ENCODE assay signal across 8 cellular contexts in genomic region chr18:32072321-32072720, GRCh38. TPM values are rescaled to one million over a fixed set of nuclear protein-coding genes. Genes with fewer than 3 reads are reported as not detected.
DNase-seq lines count a peak whose midpoint lies in the region; ATAC-seq, FAIRE-seq and TF ChIP-seq lines count a peak whose summit lies in the region.

No MANE protein-coding gene starts in this region.

- intact Hi-C loops in tibial artery (cut with DNase I; ENCODE audit: low total_unique reads), result no loop called here

- H3K4me1 ChIP-seq in SK-N-SH (ENCODE audit: control insufficient read depth in 1 of 2, insufficient read depth in 2 of 2, low read depth in 1 of 2, low read length in 1 of 2), result no peaks in the 10 kb centered on the region
- no peaks in the 10 kb centered on the region for H3K4me1 ChIP-seq in tibial artery

- no peak for FAIRE-seq in bronchial epithelial cell (lab: Jason Lieb, UNC)

- TF ChIP-seq CTCF in SK-N-SH (IDR thresholded peaks at IDR 0.05) (peak; percentile 43), bronchial epithelial cell (IDR thresholded peaks at IDR 0.05; ENCODE audit: insufficient read depth, low read length, severe bottlenecking) (peak; percentile 29), nephron progenitor cell (IDR thresholded peaks at IDR 0.05) (peak; percentile 22), tibial artery (IDR thresholded peaks at IDR 0.05) (peak in 1 of 2 experiments; percentile 20)

- no peaks in the 10 kb centered on the region for H3K9me2 ChIP-seq in SK-N-SH

- H3K27ac Mint-ChIP-seq in nephron progenitor cell, result no peak overlapping the region

- no peak for ATAC-seq in SK-N-SH treated with all-trans-retinoic acid at 6 μM for 48 hours

- H3K9ac ChIP-seq in SK-N-SH, result no peak overlapping the region

- H2AFZ ChIP-seq in SK-N-SH (ENCODE audit: low read depth), result no peak overlapping the region

- H3K9me3 ChIP-seq in SK-N-SH, result no peaks in the 10 kb centered on the region
- H3K9me3 ChIP-seq in tibial artery, result no peaks in the 10 kb centered on the region

- CTCF ChIA-PET in SK-N-SH (lab: Yijun Ruan, JAX), result interaction anchor here (0.6 to 1.5 kb wide), 14 partner anchors 10 to 350 kb away, joined by 3 to 7 read pairs (median 3); no protein-coding TSS in a partner anchor

- peak; percentile 30 for TF ChIP-seq RAD21 in SK-N-SH (IDR thresholded peaks at IDR 0.05; ENCODE audit: low read length)

- no peaks in the 10 kb centered on the region for H3K4me1 Mint-ChIP-seq in nephron progenitor cell

- no peaks in the 10 kb centered on the region for H3K79me2 ChIP-seq in SK-N-SH (ENCODE audit: insufficient read depth)

- no peak overlapping the region for H3K27ac ChIP-seq in SK-N-SH (ENCODE audit: low read depth in 2 of 2, low read length in 1 of 2)
- H3K27ac ChIP-seq in tibial artery, result no peak overlapping the region

- no peak for DNase-seq in SK-N-SH
- DNase-seq in HPDE6-E6E7 (ENCODE audit: extremely low spot score), result peak; percentile 32
- peak; percentile 28 for DNase-seq in bronchial epithelial cell (ENCODE audit: low read depth)
- no peak for DNase-seq in nephron progenitor cell
- no peak for DNase-seq in NCI-H187 treated with DMSO at 0.1 percent for 48 hours (lab: John Stamatoyannopoulos, UW)
- no peak for DNase-seq in AG08396 (ENCODE audit: low spot score)
- DNase-seq in tibial artery, result no peak

- H3K27me3 ChIP-seq in SK-N-SH (ENCODE audit: insufficient read depth) (no peaks in the 10 kb centered on the region), bronchial epithelial cell (ENCODE audit: control insufficient read depth, insufficient read depth, low read length) (no peaks in the 10 kb centered on the region), tibial artery (no peaks in the 10 kb centered on the region)

- no peaks in the 10 kb centered on the region for H3F3A ChIP-seq in SK-N-SH (replicated peaks; ENCODE audit: insufficient read depth)

- WGBS in SK-N-SH (ENCODE audit: low lambda C conversion rate), result 27% methylated on average over 4 of the region's 4 CpGs

- no peak overlapping the region for H3K4me3 ChIP-seq in SK-N-SH (ENCODE audit: low read depth in 2 of 2, low read length in 1 of 2)
- no peak overlapping the region for H3K4me3 ChIP-seq in bronchial epithelial cell (ENCODE audit: low read depth, low read length)
- no peak overlapping the region for H3K4me3 ChIP-seq in tibial artery

- H3K4me2 ChIP-seq in SK-N-SH, result no peak overlapping the region

- peaks cover 3% of the 10 kb centered on the region for H3K27me3 Mint-ChIP-seq in nephron progenitor cell (ENCODE audit: low read depth, poor library complexity)

- no peaks in the 10 kb centered on the region for H3K36me3 ChIP-seq in SK-N-SH (replicated peaks in 1 of 2; ENCODE audit: control insufficient read depth in 1 of 2, insufficient read depth in 2 of 2, low read length in 1 of 2)
- H3K36me3 ChIP-seq in bronchial epithelial cell (ENCODE audit: control insufficient read depth, insufficient read depth, low read length), result no peaks in the 10 kb centered on the region
- no peaks in the 10 kb centered on the region for H3K36me3 ChIP-seq in tibial artery

- no peaks in the 10 kb centered on the region for H3K36me3 Mint-ChIP-seq in nephron progenitor cell (ENCODE audit: low read depth)

- no peak for TF ChIP-seq EP300 in SK-N-SH (IDR thresholded peaks at IDR 0.05; ENCODE audit: borderline replicate concordance in 1 of 2, low read depth in 1 of 2, low read length in 1 of 2)

- no peaks in the 10 kb centered on the region for H3K9me3 Mint-ChIP-seq in nephron progenitor cell

- no peaks in the 10 kb centered on the region for H4K20me1 ChIP-seq in SK-N-SH (ENCODE audit: insufficient read depth)

- no peak overlapping the region for H3K4me3 Mint-ChIP-seq in nephron progenitor cell

- POLR2A ChIA-PET in SK-N-SH (lab: Yijun Ruan, JAX), result no interaction called here

TF ChIP-seq in SK-N-SH, 30 proteins besides CTCF, POLR2A, EP300 and RAD21 (continues in another document):
- no peak for TF ChIP-seq TAF1 (IDR thresholded peaks at IDR 0.05; ENCODE audit: borderline replicate concordance, low read depth, low read length)
- TF ChIP-seq NFIC (IDR thresholded peaks at IDR 0.05; ENCODE audit: borderline replicate concordance), result no peak
- no peak for TF ChIP-seq MAX (IDR thresholded peaks at IDR 0.05; ENCODE audit: low read depth)
- no peak for TF ChIP-seq FOXM1 (IDR thresholded peaks at IDR 0.05; ENCODE audit: low read depth)
- TF ChIP-seq CHD2 (IDR thresholded peaks at IDR 0.05; ENCODE audit: low read length, partially characterized antibody), result no peak
- no peak for TF ChIP-seq GABPA (IDR thresholded peaks at IDR 0.05; ENCODE audit: low read depth)
- no peak for TF ChIP-seq TCF12 (IDR thresholded peaks at IDR 0.05)
- no peak for TF ChIP-seq YY1 (IDR thresholded peaks at IDR 0.05; ENCODE audit: low read depth)
- TF ChIP-seq JUND (IDR thresholded peaks at IDR 0.05), result no peak

TF ChIP-seq in SK-N-SH treated with all-trans-retinoic acid at 6 μM for 48 hours, 23 proteins besides CTCF, POLR2A, EP300 and RAD21 (continues in another document):
- TF ChIP-seq TCF4 (CRISPR knock-in tag; IDR thresholded peaks at IDR 0.05; ENCODE audit: borderline replicate concordance) (no peak), ZNF70 (CRISPR knock-in tag; IDR thresholded peaks at IDR 0.05) (no peak), ZNF565 (CRISPR knock-in tag; conservative IDR thresholded peaks at IDR 0.05; ENCODE audit: low read depth) (no peak), ZFP3 (CRISPR knock-in tag; IDR thresholded peaks at IDR 0.05) (no peak), PATZ1 (CRISPR knock-in tag; IDR thresholded peaks at IDR 0.05; ENCODE audit: borderline replicate concordance) (no peak), TSHZ2 (CRISPR knock-in tag; IDR thresholded peaks at IDR 0.05) (no peak), ZNF8 (CRISPR knock-in tag; IDR thresholded peaks at IDR 0.05) (no peak), ESRRG (CRISPR knock-in tag; IDR thresholded peaks at IDR 0.05) (no peak), OSR1 (CRISPR knock-in tag; IDR thresholded peaks at IDR 0.05) (no peak), CREB5 (CRISPR knock-in tag; IDR thresholded peaks at IDR 0.05; ENCODE audit: low read depth) (no peak), ISL1 (CRISPR knock-in tag; IDR thresholded peaks at IDR 0.05) (no peak), ARNTL (CRISPR knock-in tag; IDR thresholded peaks at IDR 0.05; ENCODE audit: borderline replicate concordance, low read depth) (no peak), CSDC2 (CRISPR knock-in tag; IDR thresholded peaks at IDR 0.05) (no peak)

RNA-seq across cellular contexts. Expression of gene RNF138, which starts 19.4 kb away (rescaled TPM):
- 17.6 and 22.3 TPM in 2 replicates for polyA plus RNA-seq in SK-N-SH (2012; rRNA removed)
- 18.5 and 20.9 TPM in 2 replicates for polyA plus RNA-seq in SK-N-SH (2012; cell fraction: cytosol; rRNA removed)
- polyA plus RNA-seq in SK-N-SH (2012; cell fraction: nucleus; rRNA removed), result 13.2 and 14.4 TPM in 2 replicates
- total RNA-seq in bronchial epithelial cell, result 18.2 and 19.6 TPM in 2 replicates

RNA-seq across cellular contexts. Expression of gene RNF125, which starts 53.7 kb away (rescaled TPM):
- 0.05 and 0.06 TPM in 2 replicates for polyA plus RNA-seq in SK-N-SH (2012; rRNA removed)
- polyA plus RNA-seq in SK-N-SH (2012; cell fraction: cytosol; rRNA removed), result 0.01 and 0.04 TPM in 2 replicates
- polyA plus RNA-seq in SK-N-SH (2012; cell fraction: nucleus; rRNA removed), result 0.01 TPM in 1 of 2 replicates, not detected in the other
- total RNA-seq in bronchial epithelial cell, result 0.90 and 1.3 TPM in 2 replicates

Comparison
In these comparisons a context has a peak if more than half of its experiments do, and no peak if none do; other contexts are left out.
1. DNase-seq: peak in HPDE6-E6E7 (single experiment) and bronchial epithelial cell (single experiment); none in SK-N-SH (single experiment), nephron progenitor cell (single experiment), NCI-H187 treated with DMSO at 0.1 percent for 48 hours (single experiment), AG08396 (single experiment) and tibial artery (0 of 2).